In genomic region chr2:171237754-171238505, GRCh38 we compare ENCODE assay signal across 1 cellular context.
TF ChIP-seq lines count a peak whose summit lies in the region.

No MANE protein-coding gene starts in this region.

TF ChIP-seq in GM23338, 12 proteins besides CTCF, POLR2A, EP300 and RAD21 (continued from another document):
- TF ChIP-seq ZNF462 (CRISPR knock-in tag; IDR thresholded peaks at IDR 0.05), result no peak
- no peak for TF ChIP-seq ZNF331 (CRISPR knock-in tag; IDR thresholded peaks at IDR 0.05; ENCODE audit: low read depth)
- TF ChIP-seq STAT1 (IDR thresholded peaks at IDR 0.05; ENCODE audit: unreplicated experiment), result no peak
TF ChIP-seq in GM23338: peak in this region for 0.
